Comparison of ENCODE assay signal across 10 cellular contexts in the genomic region with DNA sequence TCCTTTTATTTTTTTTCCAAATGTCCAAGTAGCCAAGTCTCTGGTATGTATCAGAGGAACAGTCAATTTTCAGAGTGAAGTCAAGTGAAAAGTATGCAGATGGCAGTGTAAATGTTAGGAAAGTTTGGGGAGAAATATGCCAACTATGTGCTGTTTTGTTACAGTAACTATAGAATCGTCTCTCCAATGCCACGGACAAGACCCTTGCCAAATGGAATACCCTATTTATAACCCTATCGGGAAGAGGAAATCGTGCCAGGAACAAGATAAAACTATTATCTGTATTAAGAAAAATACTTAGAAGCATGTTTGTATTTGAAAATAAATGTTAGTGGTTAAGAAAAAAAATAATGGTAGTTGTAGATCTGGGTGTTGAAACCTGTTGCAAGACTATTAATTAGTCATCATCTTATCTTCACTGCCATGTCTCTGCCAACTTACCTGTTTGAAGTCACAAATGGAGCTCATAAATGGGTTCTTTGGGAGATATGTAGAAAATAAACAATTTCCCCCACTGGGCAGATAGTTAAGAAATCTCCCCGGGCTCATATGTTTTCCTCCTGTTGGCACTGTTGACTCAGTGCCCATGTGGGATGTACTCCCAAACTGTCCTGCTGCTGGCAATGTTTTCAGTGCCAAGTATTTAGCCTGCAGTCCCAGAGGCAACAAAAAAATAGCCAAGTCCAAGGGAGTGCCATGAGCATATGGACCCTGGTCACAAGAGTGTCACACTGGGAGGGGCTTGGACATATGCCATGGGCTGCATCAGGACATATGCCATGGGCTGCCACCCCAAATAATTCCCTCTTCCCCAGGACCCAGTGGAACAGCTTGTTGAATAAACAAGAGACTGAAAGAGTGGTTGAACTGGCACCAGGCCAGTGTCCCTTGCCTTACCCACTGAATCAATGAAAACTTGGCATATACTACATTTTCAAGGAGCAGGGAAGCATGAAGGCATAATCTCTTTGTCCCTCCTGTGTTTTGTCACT.
A peak's percentile ranks its signal among the peaks of the same experiment; 100 is the strongest.
DNase-seq lines count a peak whose midpoint lies in the region; ATAC-seq, FAIRE-seq and TF ChIP-seq lines count a peak whose summit lies in the region.
"Had no signal": no experiment of that assay in that cellular context is flagged by ENCODE, and none has a peak within 500 bp of the region (broad histone marks: within the 10 kb centered on the region; RNA-seq: fewer than 3 reads in every experiment).

No MANE protein-coding gene starts in this region.

- no peaks in the 10 kb centered on the region for H3K9me3 ChIP-seq in pancreas

- peaks cover 0 to 20% (median 13%) of the 10 kb centered on the region in 3 donors for H3K4me1 ChIP-seq in pancreas

- H3K27me3 ChIP-seq in pancreas, result no peaks in the 10 kb centered on the region

- DNase-seq in DMS153 treated with DMSO at 0.1 percent for 48 hours (lab: John Stamatoyannopoulos, UW; ENCODE audit: unreplicated experiment) (peak; percentile 82), NCI-H446 (lab: John Stamatoyannopoulos, UW) (peak; percentile 75 to 89), epithelial cell of prostate (ENCODE audit: low read depth, low spot score) (peak; percentile 26), pancreas (peak; percentile 71 to 88 (median 82)), dermis blood vessel endothelial cell (no peak)
- DNase-seq in stimulated activated naive CD4-positive, alpha-beta T cell treated with Interleukin-2 at 50 U/mL for 16 hours (lab: John Stamatoyannopoulos, UW), result no peak
- no peak for DNase-seq in activated naive CD4-positive, alpha-beta T cell treated with Interleukin-2 at 50 U/mL for 16 hours
- DNase-seq: NCI-H1436 had no signal

- H3K36me3 ChIP-seq in pancreas, result no peaks in the 10 kb centered on the region

- peak overlapping the region; percentile 78 for H3K27ac ChIP-seq in epithelial cell of prostate
- peak overlapping the region in 3 of 4 donors; percentile 6 to 72 (median 51) for H3K27ac ChIP-seq in pancreas

- no peak overlapping the region for H3K4me3 ChIP-seq in pancreas

- ATAC-seq in pancreas, result peak; percentile 82 to 91 (median 87)
- no peak for ATAC-seq in HG02852 (IDR thresholded peaks at IDR 0.05; ENCODE audit: unreplicated experiment)

- 9% methylated on average over 5 of the region's 5 CpGs for WGBS in pancreas, 2 donors

- no peak for FAIRE-seq in pancreas (lab: Jason Lieb, UNC)
- FAIRE-seq: GM18507 had no signal

- no peak for TF ChIP-seq CTCF in pancreas (IDR thresholded peaks at IDR 0.05)

- intact Hi-C loops in pancreas (cut with DNase I), result no loop called here

Comparison
In these comparisons a context has a peak if more than half of its experiments do, and no peak if none do; other contexts are left out.
1. DNase-seq: peak in DMS153 treated with DMSO at 0.1 percent for 48 hours (single experiment), NCI-H446 (2 of 2), epithelial cell of prostate (single experiment) and pancreas (6 of 6); none in dermis blood vessel endothelial cell (single experiment), stimulated activated naive CD4-positive, alpha-beta T cell treated with Interleukin-2 at 50 U/mL for 16 hours (single experiment) and activated naive CD4-positive, alpha-beta T cell treated with Interleukin-2 at 50 U/mL for 16 hours (single experiment).